In the genomic region with DNA sequence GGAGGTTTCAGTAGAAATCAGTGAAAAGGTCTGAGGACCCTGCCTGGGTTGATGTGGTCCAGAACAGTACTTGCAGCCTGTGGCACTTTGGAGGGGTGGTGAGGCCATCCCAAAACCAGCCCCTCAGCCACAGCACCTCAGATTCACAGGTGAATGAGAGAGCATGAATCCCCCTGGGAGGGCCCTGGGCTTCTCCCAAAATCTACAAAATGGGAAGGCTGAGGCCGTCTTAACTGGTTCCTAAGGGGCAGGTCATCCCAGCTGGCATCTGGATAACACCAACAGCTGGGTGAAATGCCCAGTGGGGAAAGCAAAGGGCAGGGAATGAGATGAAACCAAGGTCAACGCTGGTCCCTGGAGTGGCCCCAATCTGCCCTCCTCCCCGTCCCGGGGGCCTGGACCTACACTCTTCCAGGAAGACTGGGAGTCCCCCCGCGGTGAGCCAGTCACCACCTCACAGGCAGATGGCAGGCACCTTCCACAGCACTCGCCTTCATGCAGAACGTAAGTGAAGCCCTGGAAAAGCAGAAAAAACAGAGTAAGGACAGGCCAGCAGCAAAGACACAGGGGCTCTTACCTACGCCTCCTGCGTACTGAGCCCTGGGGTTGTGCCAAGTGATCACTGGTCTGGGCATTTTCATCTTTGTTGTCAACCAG, we compare ENCODE assay signal across 21 cellular contexts. TPM values are rescaled to one million over a fixed set of nuclear protein-coding genes. Genes with fewer than 3 reads are reported as not detected.
DNase-seq lines count a peak whose midpoint lies in the region; ATAC-seq and TF ChIP-seq lines count a peak whose summit lies in the region.
"Had no signal": no experiment of that assay in that cellular context is flagged by ENCODE, and none has a peak within 500 bp of the region (broad histone marks: within the 10 kb centered on the region; RNA-seq: fewer than 3 reads in every experiment).

No MANE protein-coding gene starts in this region.

- no peaks in the 10 kb centered on the region for H3K36me3 Mint-ChIP-seq in neural crest cell (ENCODE audit: low read depth)
- H3K36me3 Mint-ChIP-seq: CD4-positive, CD25-positive, alpha-beta regulatory T cell; CD8-positive, alpha-beta memory T cell had no signal

- DNase-seq in Right ventricle myocardium inferior (ENCODE audit: missing footprints) (no peak), left cardiac atrium (no peak), esophagus muscularis mucosa (ENCODE audit: extremely low spot score) (peak; percentile 47), neural crest cell (ENCODE audit: low read depth, low spot score) (no peak), vagina (ENCODE audit: extremely low spot score in 2 of 2) (peak; percentile 60 to 93), iPS-NIHi11 (ENCODE audit: low spot score) (no peak), iPS-NIHi7 (ENCODE audit: extremely low spot score) (no peak)
- DNase-seq: CD4-positive, CD25-positive, alpha-beta regulatory T cell; CD8-positive, alpha-beta memory T cell; DMS 273 treated with DMSO at 0.1 percent for 48 hours; DMS79; EL; GDM1; GOT3; HCEC 1CT had no signal

- H3K27ac Mint-ChIP-seq in neural crest cell (ENCODE audit: unreplicated experiment), result peak overlapping the region; percentile 61
- H3K27ac Mint-ChIP-seq: B cell; CD4-positive, CD25-positive, alpha-beta regulatory T cell had no signal

- H3K4me1 Mint-ChIP-seq in neural crest cell, result no peaks in the 10 kb centered on the region
- H3K4me1 Mint-ChIP-seq: B cell; CD4-positive, CD25-positive, alpha-beta regulatory T cell; CD8-positive, alpha-beta memory T cell had no signal

- peaks cover 3% of the 10 kb centered on the region for H3K27me3 Mint-ChIP-seq in neural crest cell (ENCODE audit: low read depth)

- peaks cover 0 to 99% (median 6%) of the 10 kb centered on the region in 4 donors for H3K36me3 ChIP-seq in esophagus muscularis mucosa
- H3K36me3 ChIP-seq in vagina, result no peaks in the 10 kb centered on the region
- H3K36me3 ChIP-seq: BLaER1 had no signal

- no peaks in the 10 kb centered on the region for H3K9me3 Mint-ChIP-seq in neural crest cell
- H3K9me3 Mint-ChIP-seq: CD4-positive, CD25-positive, alpha-beta regulatory T cell; CD8-positive, alpha-beta memory T cell had no signal

- H3K4me1 ChIP-seq in esophagus muscularis mucosa (peaks cover 0 to 13% (median 8%) of the 10 kb centered on the region in 4 donors), vagina (no peaks in the 10 kb centered on the region)
- H3K4me1 ChIP-seq: BLaER1 had no signal

- TF ChIP-seq EP300 in esophagus muscularis mucosa (IDR thresholded peaks at IDR 0.05), result no peak

- H3K27ac ChIP-seq in esophagus muscularis mucosa (replicated peaks in 1 of 4) (no peak overlapping the region), vagina (no peak overlapping the region)
- H3K27ac ChIP-seq: 22Rv1, BLaER1, C4-2B had no signal

- TF ChIP-seq CTCF in esophagus muscularis mucosa (IDR thresholded peaks at IDR 0.05) (no peak), neural crest cell (conservative IDR thresholded peaks at IDR 0.05) (no peak), vagina (IDR thresholded peaks at IDR 0.05) (no peak)

- H3K27me3 ChIP-seq in esophagus muscularis mucosa (no peaks in the 10 kb centered on the region), vagina (no peaks in the 10 kb centered on the region)
- H3K27me3 ChIP-seq: BLaER1 had no signal

- 90% methylated on average over 10 of the region's 10 CpGs for WGBS in esophagus muscularis mucosa

- H3K4me3 Mint-ChIP-seq in neural crest cell, result no peak overlapping the region
- H3K4me3 Mint-ChIP-seq: B cell; CD4-positive, CD25-positive, alpha-beta regulatory T cell; CD8-positive, alpha-beta memory T cell had no signal

- TF ChIP-seq POLR2A in esophagus muscularis mucosa (IDR thresholded peaks at IDR 0.05; ENCODE audit: low read depth) (no peak), vagina (IDR thresholded peaks at IDR 0.05) (no peak)

- H3K9me3 ChIP-seq in esophagus muscularis mucosa (no peaks in the 10 kb centered on the region), vagina (no peaks in the 10 kb centered on the region)
- H3K9me3 ChIP-seq: BLaER1 had no signal

- ATAC-seq in Right ventricle myocardium inferior (peak; percentile 4), left cardiac atrium (no peak), HG03108 (IDR thresholded peaks at IDR 0.05; ENCODE audit: unreplicated experiment) (no peak)
- ATAC-seq: GM12878 had no signal

- intact Hi-C loops in Right ventricle myocardium inferior (cut with DNase I) (no loop called here), left cardiac atrium (cut with DNase I) (no loop called here), esophagus muscularis mucosa (cut with DNase I) (no loop called here), vagina (cut with DNase I) (no loop called here)

- H3K4me3 ChIP-seq in esophagus muscularis mucosa, result no peak overlapping the region
- no peak overlapping the region for H3K4me3 ChIP-seq in vagina
- H3K4me3 ChIP-seq: BLaER1, GM12878 had no signal

RNA-seq across cellular contexts. Expression of gene ANO2, which starts 26.3 kb away (rescaled TPM):
- total RNA-seq in Right ventricle myocardium inferior (19.5 TPM), left cardiac atrium (10 to 100 TPM; 11.5 to 23.4 TPM), esophagus muscularis mucosa (10 to 100 TPM in 1 of 4 donors, 1 to 10 TPM in 3; 4.0 to 17.9 (median 5.1) TPM), neural crest cell (1.9 and 2.0 TPM in 2 replicates), vagina (18.7 TPM)
- total RNA-seq: B cell; CD8-positive, alpha-beta memory T cell; GM12878 had no signal

Comparison
In these comparisons a context has a peak if more than half of its experiments do, and no peak if none do; other contexts are left out.
1. DNase-seq: peak in esophagus muscularis mucosa (single experiment) and vagina (2 of 2); none in Right ventricle myocardium inferior (single experiment), left cardiac atrium (single experiment), neural crest cell (single experiment), iPS-NIHi11 (single experiment) and iPS-NIHi7 (single experiment).